In genomic region chr10:118754556-118755423, GRCh38 we compare ENCODE assay signal across 8 cellular contexts. TPM values are rescaled to one million over a fixed set of nuclear protein-coding genes. Genes with fewer than 3 reads are reported as not detected.
DNase-seq lines count a peak whose midpoint lies in the region; ATAC-seq and TF ChIP-seq lines count a peak whose summit lies in the region.

CACUL1 (minus strand) TSS chr10:118754970; CDS start chr10:118754762, 208 bp downstream.

- no peaks in the 10 kb centered on the region for H3K9me3 ChIP-seq in duodenal mucosa (ENCODE audit: control insufficient read depth in 1 of 2, low read length in 2 of 2)
- no peaks in the 10 kb centered on the region for H3K9me3 ChIP-seq in right lobe of liver

- peak within 1 kb of the TSS; percentile 84 for H3K27ac ChIP-seq in duodenal mucosa (ENCODE audit: low read depth, low read length)
- peak within 1 kb of the TSS; percentile 85 to 92 (median 91) for H3K27ac ChIP-seq in right lobe of liver

- POLR2A ChIA-PET in activated CD4-positive, alpha-beta memory T cell treated with anti-CD3 and anti-CD28 coated beads for 36 hours (lab: Charles Lee): interaction anchor here (0.8 to 1.9 kb wide), 7 partner anchors 13 to 788 kb away, joined by 3 to 5 read pairs (median 4); partner anchors contain the start of genes EIF3A, NANOS1 and RGS10

- H3K9ac ChIP-seq in duodenal mucosa (ENCODE audit: low read depth in 1 of 2, low read length in 2 of 2): peak within 1 kb of the TSS; percentile 89 to 90

- H3K4me3 ChIP-seq in duodenal mucosa (ENCODE audit: low read depth in 1 of 2, low read length in 2 of 2) (peak within 1 kb of the TSS; percentile 87 to 89), right lobe of liver (peak within 1 kb of the TSS; percentile 90 to 97 (median 94))

- TF ChIP-seq CTCF in right lobe of liver (IDR thresholded peaks at IDR 0.05): no peak

- WGBS in right lobe of liver (ENCODE audit: insufficient coverage, low coverage, low lambda C conversion rate, missing lambda C conversion rate): 0% methylated on average over 5 of the region's 87 CpGs

- peak; percentile 100 for DNase-seq in CD1c-positive myeloid dendritic cell (ENCODE audit: extremely low spot score)
- DNase-seq in NCI-H82 treated with DMSO at 0.1 percent for 48 hours (lab: John Stamatoyannopoulos, UW; ENCODE audit: unreplicated experiment): peak; percentile 93
- DNase-seq in activated CD4-positive, alpha-beta memory T cell treated with anti-CD3 and anti-CD28 coated beads for 36 hours: peak; percentile 100
- DNase-seq in right lobe of liver: peak; percentile 100
- peak; percentile 99 to 100 for DNase-seq in stimulated activated CD4-positive, alpha-beta T cell treated with anti-CD3 and anti-CD28 coated beads, Interleukin-4, amount 100 ng/mL, for 4 hours

- H3K9me3 Mint-ChIP-seq in activated CD4-positive, alpha-beta memory T cell treated with anti-CD3 and anti-CD28 coated beads for 36 hours: no peaks in the 10 kb centered on the region

- peaks cover 17 to 24% of the 10 kb centered on the region in 2 donors for H3K4me1 ChIP-seq in duodenal mucosa (ENCODE audit: control insufficient read depth in 1 of 2, insufficient read depth in 2 of 2, low read length in 2 of 2)
- peaks cover 0 to 19% (median 8%) of the 10 kb centered on the region in 4 donors for H3K4me1 ChIP-seq in right lobe of liver

- intact Hi-C loops in activated CD4-positive, alpha-beta memory T cell treated with anti-CD3 and anti-CD28 coated beads for 36 hours (cut with micrococcal nuclease): loop anchor here (1.0 to 10.0 kb wide), 10 partner anchors 22 to 1380 kb away; partner anchors contain the start of genes BAG3, FAM204A, NANOS1 and PDZD8
- intact Hi-C loops in right lobe of liver (cut with DNase I): no loop called here

- H3K4me3 Mint-ChIP-seq in activated CD4-positive, alpha-beta memory T cell treated with anti-CD3 and anti-CD28 coated beads for 36 hours: peak within 1 kb of the TSS; percentile 91

- peak; percentile 88 for ATAC-seq in GM19438 (IDR thresholded peaks at IDR 0.05; ENCODE audit: low read depth, unreplicated experiment)
- ATAC-seq in HG03575 (IDR thresholded peaks at IDR 0.05; ENCODE audit: extremely low read depth, insufficient number of reproducible peaks, low FRiP score, unreplicated experiment): peak; percentile 78
- peak; percentile 98 to 99 (median 99) for ATAC-seq in right lobe of liver

- no peaks in the 10 kb centered on the region for H3K36me3 Mint-ChIP-seq in activated CD4-positive, alpha-beta memory T cell treated with anti-CD3 and anti-CD28 coated beads for 36 hours

- H3K36me3 ChIP-seq in duodenal mucosa (ENCODE audit: control insufficient read depth in 1 of 2, insufficient read depth in 2 of 2, low read length in 2 of 2) (no peaks in the 10 kb centered on the region), right lobe of liver (no peaks in the 10 kb centered on the region)

- peaks cover 35% of the 10 kb centered on the region for H3K4me1 Mint-ChIP-seq in activated CD4-positive, alpha-beta memory T cell treated with anti-CD3 and anti-CD28 coated beads for 36 hours (ENCODE audit: low read depth)

- CTCF ChIA-PET in activated CD4-positive, alpha-beta memory T cell treated with anti-CD3 and anti-CD28 coated beads for 36 hours (lab: Charles Lee): interaction anchor here (1.1 to 2.0 kb wide), 6 partner anchors 20 to 186 kb away, joined by 4 to 10 read pairs (median 5); no protein-coding TSS in a partner anchor

- peak within 1 kb of the TSS; percentile 83 for H3K27ac Mint-ChIP-seq in activated CD4-positive, alpha-beta memory T cell treated with anti-CD3 and anti-CD28 coated beads for 36 hours

- H3K27me3 Mint-ChIP-seq in activated CD4-positive, alpha-beta memory T cell treated with anti-CD3 and anti-CD28 coated beads for 36 hours: peaks cover 6% of the 10 kb centered on the region

- TF ChIP-seq POLR2A in right lobe of liver (IDR thresholded peaks at IDR 0.05): peak; percentile 70

- H3K27me3 ChIP-seq in duodenal mucosa (ENCODE audit: control insufficient read depth in 1 of 2, insufficient read depth in 2 of 2, low read length in 2 of 2) (no peaks in the 10 kb centered on the region), right lobe of liver (no peaks in the 10 kb centered on the region)

RNA-seq across cellular contexts. Expression of gene CACUL1, which starts in this region (rescaled TPM):
- 10 to 100 TPM; 24.0 to 24.4 TPM for total RNA-seq in activated CD4-positive, alpha-beta memory T cell treated with anti-CD3 and anti-CD28 coated beads for 36 hours
- total RNA-seq in right lobe of liver: 10 to 100 TPM; 15.5 to 26.4 (median 17.8) TPM

Comparison
In these comparisons a context has a peak if more than half of its experiments do, and no peak if none do; other contexts are left out.
1. Peak in every context shown above with its lines: DNase-seq, ATAC-seq, H3K4me3 ChIP-seq and H3K27ac ChIP-seq.